1 cellular context compared by ENCODE assay signal in the genomic region with DNA sequence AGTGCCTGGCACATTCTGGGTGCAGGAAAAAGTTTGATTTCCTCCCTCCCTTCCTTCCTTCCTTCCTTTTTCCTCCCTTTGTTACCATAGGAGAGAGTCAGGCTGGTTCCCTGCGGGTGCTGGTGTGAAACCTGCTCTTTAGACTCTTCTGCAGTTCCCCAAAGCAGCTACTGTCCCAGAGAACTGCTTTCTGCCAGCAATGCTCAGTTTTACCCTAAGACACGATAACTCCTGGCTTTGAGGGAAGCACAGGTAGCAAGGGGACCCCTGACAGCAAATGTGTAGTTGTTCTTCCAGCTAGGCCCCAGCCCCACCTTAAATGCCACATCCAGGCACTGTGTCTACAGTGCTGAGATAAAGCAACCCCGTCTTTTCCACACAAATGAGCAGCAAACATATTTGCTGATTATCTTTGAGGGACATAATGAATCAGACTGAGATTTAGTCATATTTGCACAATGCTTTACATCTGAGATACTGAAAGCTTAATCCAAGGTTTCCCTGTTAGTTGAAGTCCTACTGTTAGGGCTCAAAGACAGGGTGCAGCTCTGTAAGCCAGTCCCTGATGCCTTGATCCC.
TF ChIP-seq lines count a peak whose summit lies in the region.

No MANE protein-coding gene starts in this region.

TF ChIP-seq in endothelial cell of umbilical vein, 7 proteins besides CTCF, POLR2A, EP300 and RAD21:
- no peak for TF ChIP-seq GATA2 (IDR thresholded peaks at IDR 0.05; ENCODE audit: insufficient read depth, insufficient read length, low read depth, low read length)
- TF ChIP-seq MYC (IDR thresholded peaks at IDR 0.05; ENCODE audit: low read depth, low read length), result no peak
- TF ChIP-seq JUN (IDR thresholded peaks at IDR 0.05; ENCODE audit: borderline replicate concordance, insufficient read depth, insufficient read length, low read depth), result no peak
- TF ChIP-seq POLR2AphosphoS5 (IDR thresholded peaks at IDR 0.05; ENCODE audit: insufficient read depth, low read depth, low read length), result no peak
- TF ChIP-seq FOS (IDR thresholded peaks at IDR 0.05; ENCODE audit: borderline replicate concordance, insufficient read depth, low read length), result no peak
- no peak for TF ChIP-seq MAX (IDR thresholded peaks at IDR 0.05; ENCODE audit: insufficient read depth, insufficient read length)
- TF ChIP-seq EZH2 (IDR thresholded peaks at IDR 0.05; ENCODE audit: borderline replicate concordance, low read depth, low read length, severe bottlenecking), result no peak
